ENCODE assay signal across 10 cellular contexts in genomic region chr4:165328101-165328425, GRCh38. TPM values are rescaled to one million over a fixed set of nuclear protein-coding genes. Genes with fewer than 3 reads are reported as not detected.
DNase-seq lines count a peak whose midpoint lies in the region; FAIRE-seq and TF ChIP-seq lines count a peak whose summit lies in the region.
"Had no signal": no experiment of that assay in that cellular context is flagged by ENCODE, and none has a peak within 500 bp of the region (broad histone marks: within the 10 kb centered on the region; RNA-seq: fewer than 3 reads in every experiment).

No MANE protein-coding gene starts in this region.

- peak overlapping the region; percentile 91 for H3K4me2 ChIP-seq in neural cell (ENCODE audit: low read length)

- no peak overlapping the region for H3K4me3 Mint-ChIP-seq in CD4-positive, alpha-beta memory T cell
- H3K4me3 Mint-ChIP-seq: activated naive CD8-positive, alpha-beta T cell treated with anti-CD3 and anti-CD28 coated beads, Interleukin-2, amount 50 U/mL, for 24 hours had no signal

- peak overlapping the region; percentile 16 for H2AFZ ChIP-seq in neural cell (ENCODE audit: low read depth, low read length)

- no peaks in the 10 kb centered on the region for H3K27me3 ChIP-seq in CD4-positive, alpha-beta memory T cell (ENCODE audit: insufficient read depth, low read length)
- H3K27me3 ChIP-seq in colonic mucosa (no peaks in the 10 kb centered on the region), neural cell (ENCODE audit: insufficient read depth, low read depth, low read length) (no peaks in the 10 kb centered on the region)

- peaks cover 0 to 17% of the 10 kb centered on the region in 2 donors for H3K36me3 Mint-ChIP-seq in CD4-positive, alpha-beta memory T cell

- peaks cover 24 to 42% (median 31%) of the 10 kb centered on the region in 4 donors for H3K4me1 Mint-ChIP-seq in CD4-positive, alpha-beta memory T cell

- TF ChIP-seq EP300 in neural cell (conservative IDR thresholded peaks at IDR 0.05; ENCODE audit: poor library complexity, severe bottlenecking): no peak

- H3K9ac ChIP-seq in colonic mucosa (ENCODE audit: low read depth in 2 of 2, low read length in 2 of 2): peak overlapping the region; percentile 81 to 87
- peak overlapping the region; percentile 88 for H3K9ac ChIP-seq in neural cell (ENCODE audit: low read length)

- intact Hi-C loops in CD4-positive, alpha-beta memory T cell (cut with micrococcal nuclease): loop anchor here (5.0 to 10.0 kb wide), 3 partner anchors 73 to 371 kb away; no protein-coding TSS in a partner anchor
- intact Hi-C loops in colonic mucosa (cut with DNase I): loop anchor here (10.0 kb wide), 1 partner anchor 123 kb away; the partner anchor contains the start of gene KLHL2

- peak overlapping the region; percentile 74 for H3K27ac ChIP-seq in CD4-positive, alpha-beta memory T cell (ENCODE audit: low read depth, low read length)
- H3K27ac ChIP-seq in colonic mucosa (peak overlapping the region; percentile 91), neural cell (ENCODE audit: low read length) (peak overlapping the region; percentile 96)

- TF ChIP-seq CTCF in colonic mucosa (IDR thresholded peaks at IDR 0.05) (no peak), neural cell (IDR thresholded peaks at IDR 0.05; ENCODE audit: poor library complexity, severe bottlenecking) (no peak)

- H3K9me3 Mint-ChIP-seq in CD4-positive, alpha-beta memory T cell: no peaks in the 10 kb centered on the region
- H3K9me3 Mint-ChIP-seq: activated naive CD8-positive, alpha-beta T cell treated with anti-CD3 and anti-CD28 coated beads, Interleukin-2, amount 50 U/mL, for 24 hours had no signal

- H3K36me3 ChIP-seq in CD4-positive, alpha-beta memory T cell (ENCODE audit: insufficient read depth, low read length): no peaks in the 10 kb centered on the region
- no peaks in the 10 kb centered on the region for H3K36me3 ChIP-seq in colonic mucosa
- no peaks in the 10 kb centered on the region for H3K36me3 ChIP-seq in neural cell (ENCODE audit: insufficient read depth, low read length)

- H3K9me2 ChIP-seq in neural cell (ENCODE audit: insufficient read depth, low read length): no peaks in the 10 kb centered on the region

- H3K4me3 ChIP-seq in CD4-positive, alpha-beta memory T cell (ENCODE audit: low read length in 2 of 2): peak overlapping the region; percentile 74 to 96
- H3K4me3 ChIP-seq in colonic mucosa: peak overlapping the region; percentile 93
- H3K4me3 ChIP-seq in neural cell (ENCODE audit: low read length): peak overlapping the region; percentile 75

- peaks cover 11% of the 10 kb centered on the region for H3F3A ChIP-seq in neural cell (ENCODE audit: insufficient read depth, low read length, poor library complexity, severe bottlenecking)

- H3K27ac Mint-ChIP-seq in CD4-positive, alpha-beta memory T cell: no peak overlapping the region
- H3K27ac Mint-ChIP-seq: activated naive CD8-positive, alpha-beta T cell treated with anti-CD3 and anti-CD28 coated beads, Interleukin-2, amount 50 U/mL, for 24 hours had no signal

- FAIRE-seq in HTR-8/SVneo (lab: Jason Lieb, UNC): peak; percentile 9

- POLR2A ChIA-PET in CD4-positive, alpha-beta memory T cell (lab: Charles Lee; ENCODE audit: partially characterized antibody): interaction anchor here (0.7 to 3.7 kb wide), 5 partner anchors 23 to 215 kb away, joined by 3 to 27 read pairs (median 4); partner anchors contain the start of gene TMEM192

- no peak for DNase-seq in CD4-positive, alpha-beta memory T cell
- DNase-seq in HTR-8/SVneo (ENCODE audit: insufficient read length, low spot score) (no peak), colonic mucosa (no peak), GOT3 (lab: John Stamatoyannopoulos, UW) (no peak), cerebellum (ENCODE audit: low spot score) (no peak)
- no peak for DNase-seq in stimulated activated CD4-positive, alpha-beta T cell treated with anti-CD3 and anti-CD28 coated beads, Interleukin-12 subunit alpha, Interleukin-12 subunit beta, amount 100 ng/mL, for 4 hours
- no peak for DNase-seq in activated CD4-positive, alpha-beta T cell treated with anti-CD3 and anti-CD28 coated beads for 4 hours
- DNase-seq: activated naive CD8-positive, alpha-beta T cell treated with anti-CD3 and anti-CD28 coated beads, Interleukin-2, amount 50 U/mL, for 24 hours; stimulated activated CD4-positive, alpha-beta T cell treated with anti-CD3 and anti-CD28 coated beads, Interleukin-4, amount 100 ng/mL, for 24 hours had no signal

- TF ChIP-seq RAD21 in neural cell (conservative IDR thresholded peaks at IDR 0.05): no peak

- peaks cover 6% of the 10 kb centered on the region for H4K20me1 ChIP-seq in neural cell (ENCODE audit: insufficient read depth)

- no peaks in the 10 kb centered on the region for H3K9me3 ChIP-seq in CD4-positive, alpha-beta memory T cell (ENCODE audit: control insufficient read depth in 1 of 2, low read length in 2 of 2)
- H3K9me3 ChIP-seq in colonic mucosa (no peaks in the 10 kb centered on the region), neural cell (ENCODE audit: low read length) (no peaks in the 10 kb centered on the region)

- CTCF ChIA-PET in CD4-positive, alpha-beta memory T cell (lab: Charles Lee; ENCODE audit: partially characterized antibody): interaction anchor here (1.4 to 4.5 kb wide), 2 partner anchors 197 to 215 kb away, joined by 6 to 19 read pairs; partner anchors contain the start of gene TMEM192

- no peaks in the 10 kb centered on the region for H3K27me3 Mint-ChIP-seq in CD4-positive, alpha-beta memory T cell
- H3K27me3 Mint-ChIP-seq: activated naive CD8-positive, alpha-beta T cell treated with anti-CD3 and anti-CD28 coated beads, Interleukin-2, amount 50 U/mL, for 24 hours had no signal

- peaks cover 66% of the 10 kb centered on the region for H3K79me2 ChIP-seq in neural cell (replicated peaks; ENCODE audit: insufficient read depth, low read length)

- peaks cover 53% of the 10 kb centered on the region for H3K4me1 ChIP-seq in CD4-positive, alpha-beta memory T cell (ENCODE audit: insufficient read depth, low read length)
- H3K4me1 ChIP-seq in colonic mucosa: no peaks in the 10 kb centered on the region

TF ChIP-seq in neural cell, 6 proteins besides CTCF, POLR2A, EP300 and RAD21:
- no peak for TF ChIP-seq TAF1 (IDR thresholded peaks at IDR 0.05; ENCODE audit: low read depth)
- TF ChIP-seq SMC3 (conservative IDR thresholded peaks at IDR 0.05; ENCODE audit: poor library complexity): peak; percentile 3
- TF ChIP-seq POLR2AphosphoS5 (IDR thresholded peaks at IDR 0.05): no peak
- no peak for TF ChIP-seq REST (IDR thresholded peaks at IDR 0.05; ENCODE audit: borderline replicate concordance)

RNA-seq across cellular contexts. Expression of gene MSMO1, which starts 0.6 kb away (rescaled TPM):
- 10 to 100 TPM; 24.4 to 24.8 TPM for total RNA-seq in CD4-positive, alpha-beta memory T cell
- 10 to 100 TPM; 28.5 to 34.0 TPM for polyA plus RNA-seq in CD4-positive, alpha-beta memory T cell
- total RNA-seq in colonic mucosa (100 to 1,000 TPM in 1 of 2 donors, 10 to 100 TPM in 1; 51.7 to 290 TPM), cerebellum (140 TPM)
- polyA plus RNA-seq in neural cell: 222 and 242 TPM in 2 replicates
- 267 and 291 TPM in 2 replicates for polyA minus RNA-seq in neural cell

RNA-seq across cellular contexts. Expression of gene CPE, which starts 50.7 kb away (rescaled TPM):
- not detected for total RNA-seq in CD4-positive, alpha-beta memory T cell
- not detected for polyA plus RNA-seq in CD4-positive, alpha-beta memory T cell
- total RNA-seq in colonic mucosa (10 to 100 TPM; 13.8 to 49.6 TPM), cerebellum (380 TPM)
- 623 and 678 TPM in 2 replicates for polyA plus RNA-seq in neural cell
- polyA minus RNA-seq in neural cell: 444 TPM in 2 replicates

Comparison
In these comparisons a context has a peak if more than half of its experiments do, and no peak if none do; other contexts are left out.
1. RNA of gene CPE, which starts 50.7 kb away (total RNA-seq): 380 TPM in cerebellum (single experiment) and 13.8 to 49.6 TPM in colonic mucosa; not detected in CD4-positive, alpha-beta memory T cell; every median in the first group is over 10 times any median in the second.
2. Peak in every context shown above with its lines, with median percentiles within 50 percentile points of each other: H3K27ac ChIP-seq and H3K4me3 ChIP-seq.